8 cellular contexts compared by ENCODE assay signal in genomic region chr10:100020161-100020882, GRCh38. TPM values are rescaled to one million over a fixed set of nuclear protein-coding genes. Genes with fewer than 3 reads are reported as not detected.
DNase-seq lines count a peak whose midpoint lies in the region; ATAC-seq and TF ChIP-seq lines count a peak whose summit lies in the region.

No MANE protein-coding gene starts in this region.

- no peak overlapping the region for H3K4me3 Mint-ChIP-seq in activated CD4-positive, alpha-beta T cell treated with anti-CD3 and anti-CD28 coated beads for 36 hours

- no peak overlapping the region for H3K27ac Mint-ChIP-seq in activated CD4-positive, alpha-beta T cell treated with anti-CD3 and anti-CD28 coated beads for 36 hours

- no peaks in the 10 kb centered on the region for H3K9me3 Mint-ChIP-seq in activated CD4-positive, alpha-beta T cell treated with anti-CD3 and anti-CD28 coated beads for 36 hours (ENCODE audit: low read depth)

- no peaks in the 10 kb centered on the region for H3K36me3 Mint-ChIP-seq in activated CD4-positive, alpha-beta T cell treated with anti-CD3 and anti-CD28 coated beads for 36 hours (ENCODE audit: low read depth)

- peaks cover 2% of the 10 kb centered on the region for H3K27me3 Mint-ChIP-seq in activated CD4-positive, alpha-beta T cell treated with anti-CD3 and anti-CD28 coated beads for 36 hours

- no peaks in the 10 kb centered on the region for H3K79me2 ChIP-seq in OCI-LY3 (ENCODE audit: low read length)

- H3K4me1 ChIP-seq in OCI-LY3 (ENCODE audit: low read length), result peaks cover 7% of the 10 kb centered on the region

- no peaks in the 10 kb centered on the region for H3K9me3 ChIP-seq in OCI-LY3 (ENCODE audit: insufficient read depth, low read length)

- CTCF ChIA-PET in activated CD4-positive, alpha-beta T cell treated with anti-CD3 and anti-CD28 coated beads for 36 hours (lab: Charles Lee), result interaction anchor here (1.9 to 3.4 kb wide), 2 partner anchors 26 to 174 kb away, joined by 8 to 9 read pairs; no protein-coding TSS in a partner anchor

- peak; percentile 20 for DNase-seq in activated CD4-positive, alpha-beta T cell treated with anti-CD3 and anti-CD28 coated beads for 36 hours
- no peak for DNase-seq in activated CD4-positive, alpha-beta T cell treated with anti-CD3 and anti-CD28 coated beads for 48 hours
- no peak for DNase-seq in stimulated activated naive CD8-positive, alpha-beta T cell treated with anti-CD3 and anti-CD28 coated beads, Interleukin-15, Interleukin-2, amounts not matched to agents 100 U/mL and 50 U/mL, for 24 hours
- DNase-seq in GF-D8 (lab: John Stamatoyannopoulos, UW) (no peak), dedifferentiated amniotic fluid mesenchymal stem cell (ENCODE audit: extremely low spot score) (no peak), NOMO-1 (lab: John Stamatoyannopoulos, UW; ENCODE audit: unreplicated experiment in 2 of 2) (no peak)

- no peaks in the 10 kb centered on the region for H3K36me3 ChIP-seq in OCI-LY3 (replicated peaks; ENCODE audit: low read depth, low read length)

- peak overlapping the region; percentile 58 for H3K4me3 ChIP-seq in OCI-LY3 (ENCODE audit: low read length)

- TF ChIP-seq CTCF in OCI-LY3 (IDR thresholded peaks at IDR 0.05; ENCODE audit: low read depth, low read length), result no peak

- no peak overlapping the region for H3K27ac ChIP-seq in OCI-LY3 (ENCODE audit: low read length)

- peak; percentile 83 for ATAC-seq in activated CD4-positive, alpha-beta T cell treated with anti-CD3 and anti-CD28 coated beads for 36 hours
- peak; percentile 74 for ATAC-seq in HG03108 (IDR thresholded peaks at IDR 0.05; ENCODE audit: unreplicated experiment)
- ATAC-seq in stimulated activated naive CD8-positive, alpha-beta T cell treated with anti-CD3 and anti-CD28 coated beads, Interleukin-15, Interleukin-2, amounts not matched to agents 100 U/mL and 50 U/mL, for 24 hours, result peak; percentile 86

- no peaks in the 10 kb centered on the region for H4K20me1 ChIP-seq in OCI-LY3 (ENCODE audit: insufficient read depth, low read length)

- peak overlapping the region; percentile 36; the same call in 1 of the 2 replicates for H2AFZ ChIP-seq in OCI-LY3 (ENCODE audit: low read depth, low read length)

- intact Hi-C loops in activated CD4-positive, alpha-beta T cell treated with anti-CD3 and anti-CD28 coated beads for 36 hours (cut with DNase I, micrococcal nuclease), result no loop called here

- POLR2A ChIA-PET in activated CD4-positive, alpha-beta T cell treated with anti-CD3 and anti-CD28 coated beads for 36 hours (lab: Charles Lee), result no interaction called here

- H3K27me3 ChIP-seq in OCI-LY3 (ENCODE audit: low read depth, low read length), result no peaks in the 10 kb centered on the region

- no peak overlapping the region for H3K9ac ChIP-seq in OCI-LY3 (ENCODE audit: low read length)

- H3K4me2 ChIP-seq in OCI-LY3 (ENCODE audit: low read length), result peak overlapping the region; percentile 57

- peaks cover 5% of the 10 kb centered on the region for H3K4me1 Mint-ChIP-seq in activated CD4-positive, alpha-beta T cell treated with anti-CD3 and anti-CD28 coated beads for 36 hours

RNA-seq across cellular contexts. Expression of gene DNMBP, which starts 10.6 kb away (rescaled TPM):
- 1 to 10 TPM; 1.9 to 2.4 TPM for total RNA-seq in activated CD4-positive, alpha-beta T cell treated with anti-CD3 and anti-CD28 coated beads for 36 hours
